Comparison of ENCODE assay signal across 25 cellular contexts in the genomic region with DNA sequence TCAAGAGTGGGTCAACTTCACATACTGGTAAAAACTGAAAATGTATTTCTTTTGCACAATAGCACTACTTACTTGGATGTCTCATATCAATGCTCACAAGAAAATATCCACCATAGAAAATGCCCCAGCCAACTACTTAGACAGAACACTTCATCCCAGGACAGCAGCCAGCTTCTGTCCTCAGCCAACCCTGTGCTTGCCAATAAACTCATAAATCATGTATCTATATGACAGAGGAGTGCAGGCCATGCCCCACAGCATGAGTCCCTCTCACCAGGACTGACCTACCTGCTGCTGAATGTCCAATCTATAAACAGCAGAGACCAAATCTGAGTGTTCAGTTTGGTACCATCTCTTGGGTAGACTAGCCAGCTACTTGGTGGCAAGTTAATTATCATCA.
"Had no signal": no experiment of that assay in that cellular context is flagged by ENCODE, and none has a peak within 500 bp of the region (broad histone marks: within the 10 kb centered on the region; RNA-seq: fewer than 3 reads in every experiment).

No MANE protein-coding gene starts in this region.

- H3K4me1 ChIP-seq: parathyroid adenoma, right lobe of liver, stomach, thyroid gland, tibial nerve, upper lobe of left lung, vagina had no signal

- ATAC-seq: natural killer cell; right lobe of liver; stimulated activated effector memory CD8-positive, alpha-beta T cell treated with anti-CD3 and anti-CD28 coated beads, Interleukin-12 subunit alpha, Interleukin-12 subunit beta, amount 100 ng/mL, for 72 hours; stimulated activated naive B cell treated with anti-CD40 and anti-IgM and Interleukin-4, amounts not matched to agents 10 μg/mL and 1 μg/mL and 100 μg/mL, for 72 hours had no signal

- DNase-seq: natural killer cell; occipital lobe; ovary; posterior cingulate gyrus; retina; right cardiac atrium; right lobe of liver; sigmoid colon; small intestine; stimulated activated CD4-positive, alpha-beta T cell treated with anti-CD3 and anti-CD28 coated beads, Interleukin-15, amount 100 ng/mL, for 24 hours; stimulated activated CD4-positive, alpha-beta T cell treated with anti-CD3 and anti-CD28 coated beads, Interleukin-2, amount 100 ng/mL, for 24 hours; stimulated activated CD4-positive, alpha-beta T cell treated with anti-CD3 and anti-CD28 coated beads, Interleukin-2, amount 100 ng/mL, for 48 hours; stimulated activated CD4-positive, alpha-beta T cell treated with anti-CD3 and anti-CD28 coated beads, Interleukin-4, amount 100 ng/mL, for 24 hours; stimulated activated naive B cell treated with anti-CD40 and anti-IgM and Interleukin-4, amounts not matched to agents 10 μg/mL and 1 μg/mL and 100 μg/mL, for 72 hours; stimulated activated naive CD4-positive, alpha-beta T cell treated with Interleukin-2 at 50 U/mL for 16 hours; stomach; thyroid gland; trophoblast cell; upper lobe of left lung had no signal

- H3K36me3 ChIP-seq: neural progenitor cell, ovary, right lobe of liver, sigmoid colon, thoracic aorta, thyroid gland, upper lobe of left lung, vagina had no signal

- H3K4me3 ChIP-seq: neural progenitor cell, ovary, right lobe of liver, sigmoid colon, stomach, thoracic aorta, thyroid gland, tibial nerve, upper lobe of left lung, vagina had no signal

- H3K9me3 ChIP-seq: ovary, right lobe of liver, sigmoid colon, thoracic aorta, thyroid gland, vagina had no signal

- H3K27me3 ChIP-seq: neural progenitor cell, ovary, right lobe of liver, sigmoid colon, stomach, thyroid gland, tibial nerve, upper lobe of left lung, vagina had no signal

- H3K27ac ChIP-seq: neural progenitor cell, ovary, parathyroid adenoma, right lobe of liver, sigmoid colon, stomach, thoracic aorta, thyroid gland, tibial nerve, upper lobe of left lung, vagina had no signal
